Comparison of ENCODE assay signal across 1 cellular context in the genomic region with DNA sequence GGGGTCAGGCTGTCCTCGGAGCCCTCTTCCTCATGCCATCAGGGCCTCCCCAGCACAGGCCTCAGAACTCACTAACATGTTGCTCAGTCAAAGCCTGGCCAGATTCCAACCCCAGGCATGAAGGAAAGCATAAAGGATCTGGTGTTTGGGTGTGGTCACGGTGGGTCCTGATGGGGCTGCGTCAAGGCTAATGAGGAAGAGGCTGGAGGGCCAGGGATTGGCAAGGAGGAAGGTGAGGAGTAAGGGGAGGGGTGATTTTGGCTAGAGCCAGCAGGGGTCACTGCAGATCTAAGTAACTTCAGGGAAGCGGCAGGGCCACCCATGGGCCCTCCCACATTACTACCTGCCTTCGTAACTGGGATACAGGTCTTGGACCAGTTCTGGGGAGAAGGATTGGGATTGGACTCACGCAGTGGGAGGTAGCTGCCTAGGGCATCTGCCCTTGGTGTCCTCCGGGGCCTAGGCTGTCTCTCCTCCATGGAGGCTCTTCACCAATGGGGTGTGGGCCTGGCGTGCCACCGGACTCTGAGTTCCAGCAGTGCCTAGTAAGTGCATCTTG.
TF ChIP-seq lines count a peak whose summit lies in the region.

No MANE protein-coding gene starts in this region.

TF ChIP-seq in K562, 482 proteins besides CTCF, POLR2A, EP300 and RAD21 (continued from another document and continues in another):
- TF ChIP-seq ZNF197 (CRISPR knock-in tag; IDR thresholded peaks at IDR 0.05; ENCODE audit: low read depth), result no peak
- TF ChIP-seq EHMT2 (IDR thresholded peaks at IDR 0.05), result peak; percentile 80
- TF ChIP-seq CXXC5 (CRISPR knock-in tag; IDR thresholded peaks at IDR 0.05), result peak; percentile 23; the same call in 1 of the 2 replicates
- peak; percentile 48; the same call in 1 of the 2 replicates for TF ChIP-seq ZNF175 (CRISPR knock-in tag; IDR thresholded peaks at IDR 0.05; ENCODE audit: low read depth)
- no peak for TF ChIP-seq CCAR2 (IDR thresholded peaks at IDR 0.05; ENCODE audit: low read depth, low read length)
- no peak for TF ChIP-seq RFX5 (IDR thresholded peaks at IDR 0.05; ENCODE audit: low read depth, low read length)
- TF ChIP-seq, protein P1, sequence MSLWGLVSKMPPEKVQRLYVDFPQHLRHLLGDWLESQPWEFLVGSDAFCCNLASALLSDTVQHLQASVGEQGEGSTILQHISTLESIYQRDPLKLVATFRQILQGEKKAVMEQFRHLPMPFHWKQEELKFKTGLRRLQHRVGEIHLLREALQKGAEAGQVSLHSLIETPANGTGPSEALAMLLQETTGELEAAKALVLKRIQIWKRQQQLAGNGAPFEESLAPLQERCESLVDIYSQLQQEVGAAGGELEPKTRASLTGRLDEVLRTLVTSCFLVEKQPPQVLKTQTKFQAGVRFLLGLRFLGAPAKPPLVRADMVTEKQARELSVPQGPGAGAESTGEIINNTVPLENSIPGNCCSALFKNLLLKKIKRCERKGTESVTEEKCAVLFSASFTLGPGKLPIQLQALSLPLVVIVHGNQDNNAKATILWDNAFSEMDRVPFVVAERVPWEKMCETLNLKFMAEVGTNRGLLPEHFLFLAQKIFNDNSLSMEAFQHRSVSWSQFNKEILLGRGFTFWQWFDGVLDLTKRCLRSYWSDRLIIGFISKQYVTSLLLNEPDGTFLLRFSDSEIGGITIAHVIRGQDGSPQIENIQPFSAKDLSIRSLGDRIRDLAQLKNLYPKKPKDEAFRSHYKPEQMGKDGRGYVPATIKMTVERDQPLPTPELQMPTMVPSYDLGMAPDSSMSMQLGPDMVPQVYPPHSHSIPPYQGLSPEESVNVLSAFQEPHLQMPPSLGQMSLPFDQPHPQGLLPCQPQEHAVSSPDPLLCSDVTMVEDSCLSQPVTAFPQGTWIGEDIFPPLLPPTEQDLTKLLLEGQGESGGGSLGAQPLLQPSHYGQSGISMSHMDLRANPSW (CRISPR knock-in tag; IDR thresholded peaks at IDR 0.05), result 0 out of 2 replicates have a peak, but pooled peaks have one; percentile 53
- peak; percentile 70 for TF ChIP-seq JUND (IDR thresholded peaks at IDR 0.05; ENCODE audit: borderline replicate concordance, low read depth, low read length)
- TF ChIP-seq JUND (tag; IDR thresholded peaks at IDR 0.05; ENCODE audit: borderline replicate concordance, low read depth, low read length), result peak; percentile 51; the same call in 1 of the 3 replicates
- no peak for TF ChIP-seq FOS (IDR thresholded peaks at IDR 0.05; ENCODE audit: extremely low read depth, insufficient read length)
- TF ChIP-seq MYC (IDR thresholded peaks at IDR 0.05; ENCODE audit: low read depth, low read length), result 0 out of 2 replicates have a peak, but pooled peaks have one; percentile 31
- no peak for TF ChIP-seq MYC (CRISPR knock-in tag; IDR thresholded peaks at IDR 0.05; ENCODE audit: borderline replicate concordance, low read depth)
- TF ChIP-seq FOXA3 (CRISPR knock-in tag; conservative IDR thresholded peaks at IDR 0.05 in 1 of 2, IDR thresholded peaks at IDR 0.05 in 1 of 2), result peak in 1 of 2 experiments; percentile 58; a peak in 1 of 4 replicates
- no peak for TF ChIP-seq PHF20 (IDR thresholded peaks at IDR 0.05; ENCODE audit: partially characterized antibody)
- peak; percentile 66 for TF ChIP-seq SPI1 (IDR thresholded peaks at IDR 0.05; ENCODE audit: borderline replicate concordance, low read depth, low read length)
- TF ChIP-seq ZFX (CRISPR knock-in tag; IDR thresholded peaks at IDR 0.05), result peak; percentile 36; the same call in 1 of the 2 replicates
- no peak for TF ChIP-seq HINFP (tag; conservative IDR thresholded peaks at IDR 0.05; ENCODE audit: low read depth)
- TF ChIP-seq RHOXF2B (CRISPR knock-in tag; conservative IDR thresholded peaks at IDR 0.05), result 0 out of 2 replicates have a peak, but pooled peaks have one; percentile 3
- peak; percentile 48; the same call in 1 of the 2 replicates for TF ChIP-seq MTA3 (IDR thresholded peaks at IDR 0.05; ENCODE audit: borderline replicate concordance)
- no peak for TF ChIP-seq CHD4 (IDR thresholded peaks at IDR 0.05; ENCODE audit: insufficient read depth, insufficient replicate concordance, low read depth, low read length, poor library complexity, severe bottlenecking)
- no peak for TF ChIP-seq ZNF318 (IDR thresholded peaks at IDR 0.05; ENCODE audit: borderline replicate concordance in 1 of 2, low read depth in 1 of 2)
- peak; percentile 40; the same call in 1 of the 2 replicates for TF ChIP-seq ARID1B (IDR thresholded peaks at IDR 0.05)
- 0 out of 2 replicates have a peak, but pooled peaks have one; percentile 33 for TF ChIP-seq ETV5 (CRISPR knock-in tag; IDR thresholded peaks at IDR 0.05; ENCODE audit: low read depth)
- no peak for TF ChIP-seq FOXJ3 (CRISPR knock-in tag; IDR thresholded peaks at IDR 0.05)
- TF ChIP-seq, protein P2, sequence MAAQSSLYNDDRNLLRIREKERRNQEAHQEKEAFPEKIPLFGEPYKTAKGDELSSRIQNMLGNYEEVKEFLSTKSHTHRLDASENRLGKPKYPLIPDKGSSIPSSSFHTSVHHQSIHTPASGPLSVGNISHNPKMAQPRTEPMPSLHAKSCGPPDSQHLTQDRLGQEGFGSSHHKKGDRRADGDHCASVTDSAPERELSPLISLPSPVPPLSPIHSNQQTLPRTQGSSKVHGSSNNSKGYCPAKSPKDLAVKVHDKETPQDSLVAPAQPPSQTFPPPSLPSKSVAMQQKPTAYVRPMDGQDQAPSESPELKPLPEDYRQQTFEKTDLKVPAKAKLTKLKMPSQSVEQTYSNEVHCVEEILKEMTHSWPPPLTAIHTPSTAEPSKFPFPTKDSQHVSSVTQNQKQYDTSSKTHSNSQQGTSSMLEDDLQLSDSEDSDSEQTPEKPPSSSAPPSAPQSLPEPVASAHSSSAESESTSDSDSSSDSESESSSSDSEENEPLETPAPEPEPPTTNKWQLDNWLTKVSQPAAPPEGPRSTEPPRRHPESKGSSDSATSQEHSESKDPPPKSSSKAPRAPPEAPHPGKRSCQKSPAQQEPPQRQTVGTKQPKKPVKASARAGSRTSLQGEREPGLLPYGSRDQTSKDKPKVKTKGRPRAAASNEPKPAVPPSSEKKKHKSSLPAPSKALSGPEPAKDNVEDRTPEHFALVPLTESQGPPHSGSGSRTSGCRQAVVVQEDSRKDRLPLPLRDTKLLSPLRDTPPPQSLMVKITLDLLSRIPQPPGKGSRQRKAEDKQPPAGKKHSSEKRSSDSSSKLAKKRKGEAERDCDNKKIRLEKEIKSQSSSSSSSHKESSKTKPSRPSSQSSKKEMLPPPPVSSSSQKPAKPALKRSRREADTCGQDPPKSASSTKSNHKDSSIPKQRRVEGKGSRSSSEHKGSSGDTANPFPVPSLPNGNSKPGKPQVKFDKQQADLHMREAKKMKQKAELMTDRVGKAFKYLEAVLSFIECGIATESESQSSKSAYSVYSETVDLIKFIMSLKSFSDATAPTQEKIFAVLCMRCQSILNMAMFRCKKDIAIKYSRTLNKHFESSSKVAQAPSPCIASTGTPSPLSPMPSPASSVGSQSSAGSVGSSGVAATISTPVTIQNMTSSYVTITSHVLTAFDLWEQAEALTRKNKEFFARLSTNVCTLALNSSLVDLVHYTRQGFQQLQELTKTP (IDR thresholded peaks at IDR 0.05; ENCODE audit: low read depth in 1 of 2, partially characterized antibody in 2 of 2), result peak in 1 of 2 experiments; percentile 27
- peak; percentile 91 for TF ChIP-seq STAG1 (CRISPR knock-in tag; IDR thresholded peaks at IDR 0.05; ENCODE audit: borderline replicate concordance)
- TF ChIP-seq ARNT (IDR thresholded peaks at IDR 0.05), result peak in 1 of 2 experiments; percentile 49; a peak in 1 of 4 replicates
- 0 out of 2 replicates have a peak, but pooled peaks have one; percentile 4 for TF ChIP-seq TCF3 (CRISPR knock-in tag; IDR thresholded peaks at IDR 0.05)
- TF ChIP-seq OTX1 (CRISPR knock-in tag; IDR thresholded peaks at IDR 0.05), result 0 out of 2 replicates have a peak, but pooled peaks have one; percentile 73
- no peak for TF ChIP-seq SMARCA5 (IDR thresholded peaks at IDR 0.05)
- TF ChIP-seq TEAD1 (CRISPR knock-in tag; IDR thresholded peaks at IDR 0.05), result peak in 1 of 2 experiments; percentile 77; a peak in 1 of 4 replicates
- TF ChIP-seq, protein P3, sequence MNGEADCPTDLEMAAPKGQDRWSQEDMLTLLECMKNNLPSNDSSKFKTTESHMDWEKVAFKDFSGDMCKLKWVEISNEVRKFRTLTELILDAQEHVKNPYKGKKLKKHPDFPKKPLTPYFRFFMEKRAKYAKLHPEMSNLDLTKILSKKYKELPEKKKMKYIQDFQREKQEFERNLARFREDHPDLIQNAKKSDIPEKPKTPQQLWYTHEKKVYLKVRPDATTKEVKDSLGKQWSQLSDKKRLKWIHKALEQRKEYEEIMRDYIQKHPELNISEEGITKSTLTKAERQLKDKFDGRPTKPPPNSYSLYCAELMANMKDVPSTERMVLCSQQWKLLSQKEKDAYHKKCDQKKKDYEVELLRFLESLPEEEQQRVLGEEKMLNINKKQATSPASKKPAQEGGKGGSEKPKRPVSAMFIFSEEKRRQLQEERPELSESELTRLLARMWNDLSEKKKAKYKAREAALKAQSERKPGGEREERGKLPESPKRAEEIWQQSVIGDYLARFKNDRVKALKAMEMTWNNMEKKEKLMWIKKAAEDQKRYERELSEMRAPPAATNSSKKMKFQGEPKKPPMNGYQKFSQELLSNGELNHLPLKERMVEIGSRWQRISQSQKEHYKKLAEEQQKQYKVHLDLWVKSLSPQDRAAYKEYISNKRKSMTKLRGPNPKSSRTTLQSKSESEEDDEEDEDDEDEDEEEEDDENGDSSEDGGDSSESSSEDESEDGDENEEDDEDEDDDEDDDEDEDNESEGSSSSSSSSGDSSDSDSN (IDR thresholded peaks at IDR 0.05; ENCODE audit: borderline replicate concordance in 1 of 2, low read depth in 2 of 2, low read length in 2 of 2), result 0 out of 4 replicates have a peak, but pooled peaks of 1 of the 2 experiments have one; percentile 25
- peak; percentile 51; the same call in 1 of the 2 replicates for TF ChIP-seq ESRRA (IDR thresholded peaks at IDR 0.05; ENCODE audit: borderline replicate concordance, low read depth)
